Comparison of ENCODE assay signal across 9 cellular contexts in the genomic region with DNA sequence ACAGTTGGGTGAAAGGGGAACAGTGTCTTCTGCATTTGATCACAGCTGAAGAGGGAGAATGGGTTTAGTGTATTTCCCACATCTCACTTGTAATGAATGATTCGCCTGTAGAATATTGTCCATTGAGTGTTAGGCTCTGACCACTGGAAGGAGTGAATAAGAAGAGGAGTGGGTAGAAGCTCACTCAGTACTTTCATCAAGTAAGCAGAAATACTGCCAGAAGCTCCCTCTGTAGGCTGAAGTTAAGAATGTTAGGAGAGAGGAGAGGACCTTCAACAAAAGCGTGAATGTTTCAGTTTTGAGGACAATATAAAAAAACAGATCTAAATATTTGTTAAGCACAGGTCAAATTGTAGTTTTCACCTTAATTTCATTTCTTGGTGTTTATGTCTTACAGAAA. TPM values are rescaled to one million over a fixed set of nuclear protein-coding genes. Genes with fewer than 3 reads are reported as not detected.
DNase-seq lines count a peak whose midpoint lies in the region; ATAC-seq, FAIRE-seq and TF ChIP-seq lines count a peak whose summit lies in the region.
"Had no signal": no experiment of that assay in that cellular context is flagged by ENCODE, and none has a peak within 500 bp of the region (broad histone marks: within the 10 kb centered on the region; RNA-seq: fewer than 3 reads in every experiment).

No MANE protein-coding gene starts in this region.

- no peak overlapping the region for H3K9ac ChIP-seq in endodermal cell (ENCODE audit: extremely low read depth, low read length, poor library complexity, severe bottlenecking)

- H3K9me3 Mint-ChIP-seq in endodermal cell, result no peaks in the 10 kb centered on the region

- TF ChIP-seq CTCF in GM12865 (IDR thresholded peaks at IDR 0.05; ENCODE audit: insufficient read depth, low read depth, low read length, missing control alignments) (peak; percentile 6), endodermal cell (conservative IDR thresholded peaks at IDR 0.05) (peak; percentile 74), pancreas (IDR thresholded peaks at IDR 0.05) (peak in 2 of 4 donors; percentile 9 to 10)

- ATAC-seq in pancreas (peak; percentile 48 to 66 (median 54)), GM19324 (IDR thresholded peaks at IDR 0.05; ENCODE audit: low FRiP score, unreplicated experiment) (no peak), HG03135 (IDR thresholded peaks at IDR 0.05; ENCODE audit: unreplicated experiment) (no peak), HG03469 (IDR thresholded peaks at IDR 0.05; ENCODE audit: unreplicated experiment) (no peak)

- peak; percentile 8 for DNase-seq in GM12865 (ENCODE audit: low read depth)
- DNase-seq in NCI-H460 (ENCODE audit: extremely low read depth, low read depth), result peak; percentile 13
- no peak for DNase-seq in endodermal cell
- DNase-seq in pancreas, result no peak
- no peak for DNase-seq in NOMO-1 treated with dmso at 0.1 percent for 144 hours (lab: John Stamatoyannopoulos, UW; ENCODE audit: unreplicated experiment)
- DNase-seq: T-helper 1 cell had no signal

- FAIRE-seq in pancreas (lab: Jason Lieb, UNC), result no peak

- H3K27ac ChIP-seq in endodermal cell (ENCODE audit: low read depth, low read length), result no peak overlapping the region
- H3K27ac ChIP-seq in pancreas, result no peak overlapping the region

- no peak overlapping the region for H3K4me3 Mint-ChIP-seq in endodermal cell

- no peaks in the 10 kb centered on the region for H3K4me1 ChIP-seq in endodermal cell (ENCODE audit: control insufficient read depth, insufficient read depth, low read length)
- H3K4me1 ChIP-seq in pancreas, result no peaks in the 10 kb centered on the region

- peaks cover 4% of the 10 kb centered on the region for H3K4me1 Mint-ChIP-seq in endodermal cell

- H3K27me3 ChIP-seq in endodermal cell (ENCODE audit: control insufficient read depth, insufficient read depth, low read length, poor library complexity, severe bottlenecking) (no peaks in the 10 kb centered on the region), pancreas (no peaks in the 10 kb centered on the region)

- H3K36me3 Mint-ChIP-seq in endodermal cell (ENCODE audit: low read depth), result peaks cover 5% of the 10 kb centered on the region

- H3K36me3 ChIP-seq in endodermal cell (ENCODE audit: control insufficient read depth, insufficient read depth, low read length) (peaks cover 48% of the 10 kb centered on the region), pancreas (no peaks in the 10 kb centered on the region)

- WGBS in endodermal cell (ENCODE audit: insufficient coverage in 1 of 2, insufficient read length in 1 of 2), 2 experiments, result 71% methylated on average over 2 of the region's 2 CpGs; no CpG with 5 or more reads in 1 of the 2 experiments
- 44 to 48% methylated on average over 2 of the region's 2 CpGs for WGBS in pancreas, 2 donors

- intact Hi-C loops in pancreas (cut with DNase I), result no loop called here

- H3K9me3 ChIP-seq in endodermal cell (ENCODE audit: control insufficient read depth, low read length) (no peaks in the 10 kb centered on the region), pancreas (no peaks in the 10 kb centered on the region)

- no peaks in the 10 kb centered on the region for H3K27me3 Mint-ChIP-seq in endodermal cell (ENCODE audit: insufficient read depth)

- H3K4me3 ChIP-seq in GM12865 (ENCODE audit: low read depth, low read length) (no peak overlapping the region), endodermal cell (ENCODE audit: low read length) (no peak overlapping the region), pancreas (no peak overlapping the region)

- no peak overlapping the region for H3K27ac Mint-ChIP-seq in endodermal cell

RNA-seq across cellular contexts. Expression of a gene that starts 27.5 kb away (rescaled TPM):
- total RNA-seq in NCI-H460 (2014; rRNA removed; shearing (Covaris generic)), result 4.0 and 6.2 TPM in 2 replicates
- 6.6 and 17.2 TPM in 2 replicates for polyA plus RNA-seq in NCI-H460 (2014; cell fraction: nucleus; rRNA removed)
- 10 to 100 TPM; 13.4 to 14.3 TPM for total RNA-seq in endodermal cell
- polyA plus RNA-seq in endodermal cell (2013, experiment 1 of 2), result 12.8 TPM
- 16.8 TPM for polyA plus RNA-seq in endodermal cell (2013, experiment 2 of 2)
- 1 to 10 TPM; 1.5 to 8.2 (median 2.7) TPM for total RNA-seq in pancreas
- 1 to 10 TPM; 1.4 to 2.7 TPM for polyA plus RNA-seq in pancreas

Comparison
In these comparisons a context has a peak if more than half of its experiments do, and no peak if none do; other contexts are left out.
1. DNase-seq: peak in GM12865 (single experiment) and NCI-H460 (single experiment); none in endodermal cell (single experiment), pancreas (0 of 6) and NOMO-1 treated with dmso at 0.1 percent for 144 hours (single experiment).
2. ATAC-seq: peak in pancreas (4 of 4); none in GM19324 (single experiment), HG03135 (single experiment) and HG03469 (single experiment).